In the genomic region with DNA sequence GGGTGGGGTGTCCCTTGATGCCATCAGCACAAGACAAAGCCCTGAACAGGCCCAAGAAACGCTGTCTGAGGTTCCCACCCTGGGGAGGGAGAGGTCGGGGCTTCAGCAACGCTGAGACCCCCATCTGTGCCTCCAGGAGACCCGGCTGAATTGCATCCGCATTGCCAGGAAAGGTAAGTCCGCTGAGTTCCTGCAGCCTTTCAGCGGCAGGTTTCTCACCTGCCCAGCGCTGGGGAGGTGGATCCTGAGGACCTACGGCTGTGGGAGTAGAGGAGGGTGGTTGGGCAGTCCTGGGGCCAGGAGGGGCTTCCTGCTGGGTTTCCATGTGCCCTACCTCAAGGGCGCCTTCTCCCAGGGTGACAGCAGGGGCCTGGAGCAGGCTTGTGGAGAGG, we compare ENCODE assay signal across 1 cellular context.
TF ChIP-seq lines count a peak whose summit lies in the region.

No MANE protein-coding gene starts in this region.

TF ChIP-seq in IMR-90, 13 proteins besides CTCF, POLR2A, EP300 and RAD21:
- TF ChIP-seq CHD1 (IDR thresholded peaks at IDR 0.05; ENCODE audit: low read depth, low read length): no peak
- TF ChIP-seq MXI1 (IDR thresholded peaks at IDR 0.05; ENCODE audit: borderline replicate concordance, low read depth, low read length): no peak
- TF ChIP-seq MAZ (IDR thresholded peaks at IDR 0.05; ENCODE audit: borderline replicate concordance, low read depth, low read length): no peak
- TF ChIP-seq SMC3 (IDR thresholded peaks at IDR 0.05; ENCODE audit: low read depth, low read length): no peak
